In the genomic region with DNA sequence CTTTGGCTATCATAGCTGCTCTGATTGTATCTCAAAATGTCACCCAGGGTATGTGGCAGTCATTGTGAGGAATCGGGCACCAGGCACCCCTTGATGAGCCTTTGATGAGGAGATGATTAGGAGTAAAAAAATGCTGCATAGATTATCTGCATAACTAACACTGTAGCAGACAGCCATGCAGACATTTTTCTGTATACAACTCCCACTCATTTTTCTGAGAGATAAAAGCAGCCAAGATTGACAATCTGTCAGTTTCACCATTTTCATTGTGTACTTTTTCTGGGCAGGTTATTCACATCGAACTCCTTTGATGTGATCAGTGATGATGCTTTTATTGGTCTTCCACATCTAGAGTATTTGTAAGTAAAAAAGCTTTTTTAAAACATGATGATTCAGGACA, we compare ENCODE assay signal across 36 cellular contexts. TPM values are rescaled to one million over a fixed set of nuclear protein-coding genes. Genes with fewer than 3 reads are reported as not detected.
"Had no signal": no experiment of that assay in that cellular context is flagged by ENCODE, and none has a peak within 500 bp of the region (broad histone marks: within the 10 kb centered on the region; RNA-seq: fewer than 3 reads in every experiment).

No MANE protein-coding gene starts in this region.

- H3K4me1 ChIP-seq: ascending aorta, breast epithelium, SJSA1 had no signal

- H3K4me3 ChIP-seq: ascending aorta, breast epithelium, K562, SJSA1 had no signal

- H3K4me3 Mint-ChIP-seq: activated CD4-positive, alpha-beta memory T cell treated with anti-CD3 and anti-CD28 coated beads, Interleukin-2, amount 10 ng/mL, durations not matched to agents 7 days and 5 days; activated CD8-positive, alpha-beta memory T cell treated with anti-CD3 and anti-CD28 coated beads, Interleukin-2, amount 10 ng/mL, durations not matched to agents 7 days and 5 days; activated naive CD8-positive, alpha-beta T cell treated with anti-CD3 and anti-CD28 coated beads for 36 hours; activated T-cell treated with anti-CD3 and anti-CD28 coated beads, Interleukin-2, amount 50 U/mL, for 72 hours; activated T-helper 17 cell treated with anti-CD3 and anti-CD28 coated beads, Interleukin-2, amount 50 U/mL, for 72 hours had no signal

- ATAC-seq: activated CD8-positive, alpha-beta memory T cell treated with anti-CD3 and anti-CD28 coated beads, Interleukin-2, amount 10 ng/mL, durations not matched to agents 7 days and 5 days; activated T-cell treated with anti-CD3 and anti-CD28 coated beads, Interleukin-2, amount 50 U/mL, for 72 hours; activated T-helper 17 cell treated with anti-CD3 and anti-CD28 coated beads, Interleukin-2, amount 50 U/mL, for 72 hours; K562; Panc1 had no signal

- H3K9me3 ChIP-seq: ascending aorta, breast epithelium, SJSA1, SK-N-SH had no signal

- H3K4me2 ChIP-seq: SK-N-SH had no signal

- H3K9me3 Mint-ChIP-seq: activated CD4-positive, alpha-beta memory T cell treated with anti-CD3 and anti-CD28 coated beads, Interleukin-2, amount 10 ng/mL, durations not matched to agents 7 days and 5 days; activated naive CD8-positive, alpha-beta T cell treated with anti-CD3 and anti-CD28 coated beads for 36 hours; activated T-cell treated with anti-CD3 and anti-CD28 coated beads, Interleukin-2, amount 50 U/mL, for 72 hours; activated T-helper 17 cell treated with anti-CD3 and anti-CD28 coated beads, Interleukin-2, amount 50 U/mL, for 72 hours had no signal

- H3K4me1 Mint-ChIP-seq: activated CD4-positive, alpha-beta memory T cell treated with anti-CD3 and anti-CD28 coated beads, Interleukin-2, amount 10 ng/mL, durations not matched to agents 7 days and 5 days; activated CD8-positive, alpha-beta memory T cell treated with anti-CD3 and anti-CD28 coated beads, Interleukin-2, amount 10 ng/mL, durations not matched to agents 7 days and 5 days; activated naive CD8-positive, alpha-beta T cell treated with anti-CD3 and anti-CD28 coated beads for 36 hours; activated T-helper 17 cell treated with anti-CD3 and anti-CD28 coated beads, Interleukin-2, amount 50 U/mL, for 72 hours had no signal

- H3K27ac Mint-ChIP-seq: activated CD4-positive, alpha-beta memory T cell treated with anti-CD3 and anti-CD28 coated beads, Interleukin-2, amount 10 ng/mL, durations not matched to agents 7 days and 5 days; activated CD8-positive, alpha-beta memory T cell treated with anti-CD3 and anti-CD28 coated beads, Interleukin-2, amount 10 ng/mL, durations not matched to agents 7 days and 5 days; activated naive CD8-positive, alpha-beta T cell treated with anti-CD3 and anti-CD28 coated beads for 36 hours; activated T-cell treated with anti-CD3 and anti-CD28 coated beads, Interleukin-2, amount 50 U/mL, for 72 hours; activated T-helper 17 cell treated with anti-CD3 and anti-CD28 coated beads, Interleukin-2, amount 50 U/mL, for 72 hours had no signal

- H3K27me3 ChIP-seq: ascending aorta, breast epithelium had no signal

- DNase-seq: activated CD4-positive, alpha-beta memory T cell treated with anti-CD3 and anti-CD28 coated beads, Interleukin-2, amount 10 ng/mL, durations not matched to agents 7 days and 5 days; activated CD4-positive, alpha-beta T cell treated with anti-CD3 and anti-CD28 coated beads for 1 hour; activated CD4-positive, alpha-beta T cell treated with anti-CD3 and anti-CD28 coated beads for 48 hours; activated CD4-positive, CD25-positive, alpha-beta regulatory T cell; activated CD8-positive, alpha-beta memory T cell treated with anti-CD3 and anti-CD28 coated beads for 24 hours; activated CD8-positive, alpha-beta memory T cell treated with anti-CD3 and anti-CD28 coated beads, Interleukin-2, amount 10 ng/mL, durations not matched to agents 7 days and 5 days; activated CD8-positive, alpha-beta memory T cell treated with anti-CD3 and anti-CD28 coated beads, Interleukin-2, amount 50 U/mL, for 48 hours; activated effector memory CD4-positive, alpha-beta T cell treated with anti-CD3 and anti-CD28 coated beads, Interleukin-2, amount 50 U/mL, for 16 hours; activated naive CD4-positive, alpha-beta T cell; activated naive CD4-positive, alpha-beta T cell treated with anti-CD3 and anti-CD28 coated beads, Interleukin-2, amount 50 U/mL, for 16 hours; activated naive CD8-positive, alpha-beta T cell treated with anti-CD3 and anti-CD28 coated beads for 36 hours; activated T-cell treated with anti-CD3 and anti-CD28 coated beads, Interleukin-2, amount 50 U/mL, for 72 hours; amygdala; NCI-H1092 treated with DMSO at 0.1 percent for 48 hours; NCI-H1417; NCI-H146; NCI-H187; NCI-H2029 treated with DMSO at 0.1 percent for 48 hours; NCI-H2107; NCI-H2171; NCI-H446; NCI-H524; SHP77 treated with DMSO at 0.1 percent for 48 hours; SK-N-SH; T-helper 1 cell; T-helper 2 cell; T-helper 9 cell; WERI-Rb-1 had no signal

- H3K27ac ChIP-seq: ascending aorta, breast epithelium, SJSA1, WERI-Rb-1 had no signal

- H3K36me3 Mint-ChIP-seq: activated CD8-positive, alpha-beta memory T cell treated with anti-CD3 and anti-CD28 coated beads, Interleukin-2, amount 10 ng/mL, durations not matched to agents 7 days and 5 days; activated naive CD8-positive, alpha-beta T cell treated with anti-CD3 and anti-CD28 coated beads for 36 hours had no signal

- H3K36me3 ChIP-seq: ascending aorta, breast epithelium, SJSA1, WERI-Rb-1 had no signal

- H3K9ac ChIP-seq: SK-N-SH had no signal

RNA-seq across cellular contexts. Expression of gene LGI1, which starts 19.4 kb away (rescaled TPM):
- total RNA-seq: activated CD4-positive, alpha-beta memory T cell treated with anti-CD3 and anti-CD28 coated beads, Interleukin-2, amount 10 ng/mL, durations not matched to agents 7 days and 5 days; activated CD8-positive, alpha-beta memory T cell treated with anti-CD3 and anti-CD28 coated beads, Interleukin-2, amount 10 ng/mL, durations not matched to agents 7 days and 5 days; activated naive CD8-positive, alpha-beta T cell treated with anti-CD3 and anti-CD28 coated beads for 36 hours; activated T-cell treated with anti-CD3 and anti-CD28 coated beads, Interleukin-2, amount 50 U/mL, for 72 hours; activated T-helper 17 cell treated with anti-CD3 and anti-CD28 coated beads, Interleukin-2, amount 50 U/mL, for 72 hours; ascending aorta; cardiac septum; K562; M059J had no signal
- polyA plus RNA-seq: K562 had no signal
